Comparison of ENCODE assay signal across 1 cellular context in the genomic region with DNA sequence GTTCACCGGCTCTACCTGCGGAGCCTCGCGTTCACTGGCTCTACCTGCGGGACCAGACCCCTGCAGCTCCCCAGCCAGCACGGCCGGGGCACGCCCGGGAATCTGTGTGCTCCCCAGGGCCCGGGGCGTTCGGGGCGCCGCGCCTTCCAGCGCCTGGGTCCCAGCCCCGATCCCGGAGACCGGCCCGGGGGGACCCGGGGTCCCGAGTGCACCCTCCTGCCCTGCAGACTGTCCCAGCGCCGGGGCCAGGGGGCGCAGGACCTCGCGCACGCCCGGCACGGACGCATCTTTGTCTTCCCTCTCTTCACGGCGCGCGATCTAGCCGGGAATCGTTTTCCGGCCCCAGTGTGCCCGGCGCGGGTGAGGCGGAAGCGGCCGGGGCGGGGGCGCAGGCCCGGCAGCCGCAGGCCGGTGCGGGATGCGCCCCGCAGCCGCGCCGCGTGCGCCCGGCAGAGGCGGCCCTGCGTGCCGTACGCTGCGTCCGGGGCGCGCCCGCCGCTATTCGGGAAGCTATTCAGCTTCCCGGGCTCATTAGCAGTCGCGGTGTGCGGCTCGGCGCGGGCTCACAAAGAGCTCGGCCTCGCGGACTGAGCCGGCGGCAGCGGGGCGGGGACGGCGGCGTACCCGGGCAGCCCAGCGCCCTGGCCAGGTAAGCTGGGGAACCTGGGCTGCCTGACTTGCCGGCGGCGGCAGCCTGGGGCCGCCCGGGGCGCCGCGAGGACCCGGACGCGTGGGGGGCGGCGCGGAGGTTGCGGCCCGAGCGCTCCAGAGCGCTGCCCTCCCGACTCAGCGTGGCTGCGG.
A peak's percentile ranks its signal among the peaks of the same experiment; 100 is the strongest.
TF ChIP-seq lines count a peak whose summit lies in the region.

TSS of gene APBA2 (plus strand) at position 345 of the 801 bp plus-strand sequence. CDS start 167,911 bp downstream, outside the sequence.

TF ChIP-seq in A549, 52 proteins besides CTCF, POLR2A, EP300 and RAD21 (continued from another document):
- no peak; the same call in 2 of the 3 replicates for TF ChIP-seq BCL3 (IDR thresholded peaks at IDR 0.05)
- peak; percentile 42; the same call in 1 of the 2 replicates for TF ChIP-seq PHF8 (IDR thresholded peaks at IDR 0.05; ENCODE audit: borderline replicate concordance, low read depth)
- TF ChIP-seq CBX2 (IDR thresholded peaks at IDR 0.05; ENCODE audit: borderline replicate concordance, low read depth) = no peak
- no peak for TF ChIP-seq MYC (IDR thresholded peaks at IDR 0.05; ENCODE audit: borderline replicate concordance, low read length)
- no peak for TF ChIP-seq HEYL (CRISPR knock-in tag; IDR thresholded peaks at IDR 0.05)
- no peak for TF ChIP-seq FOSB (CRISPR knock-in tag; IDR thresholded peaks at IDR 0.05)
- TF ChIP-seq GATA3 (IDR thresholded peaks at IDR 0.05; ENCODE audit: borderline replicate concordance) = no peak
- no peak for TF ChIP-seq ATOH8 (CRISPR knock-in tag; IDR thresholded peaks at IDR 0.05; ENCODE audit: low read depth)
- TF ChIP-seq HOXB13 (CRISPR knock-in tag; IDR thresholded peaks at IDR 0.05; ENCODE audit: low read depth) = no peak
- no peak for TF ChIP-seq NR3C1 (IDR thresholded peaks at IDR 0.05)
- TF ChIP-seq HOXA7 (CRISPR knock-in tag; IDR thresholded peaks at IDR 0.05) = no peak
- no peak for TF ChIP-seq RFX5 (IDR thresholded peaks at IDR 0.05)
- TF ChIP-seq, protein P1, sequence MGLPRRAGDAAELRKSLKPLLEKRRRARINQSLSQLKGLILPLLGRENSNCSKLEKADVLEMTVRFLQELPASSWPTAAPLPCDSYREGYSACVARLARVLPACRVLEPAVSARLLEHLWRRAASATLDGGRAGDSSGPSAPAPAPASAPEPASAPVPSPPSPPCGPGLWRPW (IDR thresholded peaks at IDR 0.05) = no peak
- no peak for TF ChIP-seq CHD2 (IDR thresholded peaks at IDR 0.05; ENCODE audit: low read length, partially characterized antibody)
- TF ChIP-seq ESRRA (IDR thresholded peaks at IDR 0.05; ENCODE audit: borderline replicate concordance, low read length) = no peak
